8 cellular contexts compared by ENCODE assay signal in the genomic region with DNA sequence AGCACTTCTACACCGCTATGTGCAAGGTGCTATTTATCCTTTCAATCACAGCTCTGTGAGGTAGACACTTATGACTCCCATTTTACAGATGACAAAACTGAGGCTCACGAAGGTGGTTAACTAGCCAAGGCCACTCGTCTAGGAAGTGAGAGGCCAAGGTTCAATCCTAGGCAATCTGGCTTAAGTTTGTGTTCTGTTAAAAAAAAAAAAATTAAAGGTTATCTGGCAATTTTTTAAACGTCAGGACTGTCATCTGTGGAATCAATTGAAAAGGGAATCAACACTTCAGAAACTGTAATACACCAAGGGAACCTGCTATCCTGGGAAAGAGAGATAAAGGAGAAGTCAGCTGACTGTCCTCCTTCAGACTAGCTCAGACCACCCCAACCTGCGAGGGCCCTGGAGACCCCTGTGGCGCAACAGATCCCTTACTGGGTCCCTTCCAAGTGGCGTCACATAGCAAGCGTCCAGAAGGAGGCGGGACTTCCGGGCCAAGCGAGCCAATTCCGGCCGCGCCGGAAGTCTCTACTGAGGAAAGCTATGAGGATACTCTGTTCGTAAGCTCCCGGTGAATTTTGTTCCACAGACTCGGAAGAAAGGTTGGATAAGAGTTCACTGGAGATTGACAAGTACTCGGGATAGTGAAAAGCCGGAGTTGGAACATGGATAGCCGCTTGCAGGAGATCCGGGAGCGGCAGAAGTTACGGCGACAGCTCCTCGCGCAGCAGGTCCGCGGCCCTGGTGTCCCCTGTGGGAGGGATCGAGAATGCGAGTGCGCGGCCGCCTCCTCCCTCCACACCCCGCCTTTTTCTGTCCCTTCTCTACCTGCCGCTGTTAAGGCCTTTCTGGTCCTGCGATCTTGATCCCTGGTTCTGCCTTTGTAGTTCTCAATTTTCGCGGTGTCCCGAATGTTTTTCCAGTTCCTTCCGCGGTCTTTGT. TPM values are rescaled to one million over a fixed set of nuclear protein-coding genes. Genes with fewer than 3 reads are reported as not detected.
DNase-seq lines count a peak whose midpoint lies in the region; ATAC-seq and TF ChIP-seq lines count a peak whose summit lies in the region.

Gene METTL14 (plus strand): TSS at position 520 of the 939 bp plus-strand sequence. CDS start 143 bp downstream, at position 663.

- ATAC-seq in GM18870 (IDR thresholded peaks at IDR 0.05; ENCODE audit: unreplicated experiment) (peak; percentile 98), HG03135 (IDR thresholded peaks at IDR 0.05; ENCODE audit: unreplicated experiment) (peak; percentile 99), activated B cell treated with CpG ODN at 0.5 μM for 24 hours (ENCODE audit: low read depth) (peak; percentile 95)

- H3K4me3 ChIP-seq in AG04450 (ENCODE audit: low read depth, low read length), result peak within 1 kb of the TSS; percentile 81

- TF ChIP-seq CTCF in AG04450 (IDR thresholded peaks at IDR 0.05; ENCODE audit: low read depth, low read length), result no peak; the same call in 1 of the 2 replicates
- no peak for TF ChIP-seq CTCF in activated B cell treated with CpG ODN at 0.5 μM for 24 hours (IDR thresholded peaks at IDR 0.05)

- POLR2A ChIA-PET in AG04450 (lab: Yijun Ruan, JAX) (interaction anchor here (0.6 to 1.2 kb wide), 4 partner anchors 9 to 332 kb away, joined by 3 to 5 read pairs (median 3); partner anchors contain the start of gene PRSS12), activated B cell treated with CpG ODN at 0.5 μM for 24 hours (lab: Charles Lee) (interaction anchor here (0.9 to 2.4 kb wide), 7 partner anchors 10 to 615 kb away, joined by 3 to 22 read pairs (median 4); partner anchors contain the start of gene USP53)

- H3K9me3 Mint-ChIP-seq in activated B cell treated with CpG ODN at 0.5 μM for 24 hours, result no peaks in the 10 kb centered on the region

- peak within 1 kb of the TSS; percentile 95 for H3K27ac Mint-ChIP-seq in activated B cell treated with CpG ODN at 0.5 μM for 24 hours

- H3K27ac ChIP-seq in AG04450 (ENCODE audit: low read depth, low read length) (no peak within 1 kb of the TSS), caudate nucleus (ENCODE audit: low read depth, low read length) (peak within 1 kb of the TSS; percentile 93)

- no peaks in the 10 kb centered on the region for H3K9me3 ChIP-seq in AG04450 (ENCODE audit: control insufficient read depth, insufficient read depth, low read length)

- intact Hi-C loops in activated B cell treated with CpG ODN at 0.5 μM for 24 hours (cut with micrococcal nuclease), result loop anchor here (1.0 to 5.0 kb wide), 8 partner anchors 76 to 769 kb away; partner anchors contain the start of gene USP53

- peak within 1 kb of the TSS; percentile 98 for H3K4me3 Mint-ChIP-seq in activated B cell treated with CpG ODN at 0.5 μM for 24 hours

- H3K27me3 Mint-ChIP-seq in activated B cell treated with CpG ODN at 0.5 μM for 24 hours, result no peaks in the 10 kb centered on the region

- H3K27me3 ChIP-seq in AG04450 (ENCODE audit: control insufficient read depth, insufficient read depth, low read length), result no peaks in the 10 kb centered on the region

- CTCF ChIA-PET in AG04450 (lab: Charles Lee), result interaction anchor here (0.5 to 2.3 kb wide), 6 partner anchors 10 to 261 kb away, joined by 3 to 7 read pairs (median 4); no protein-coding TSS in a partner anchor
- CTCF ChIA-PET in activated B cell treated with CpG ODN at 0.5 μM for 24 hours (lab: Charles Lee), result interaction anchor here (0.7 to 1.1 kb wide), 3 partner anchors 8 to 261 kb away, joined by 3 read pairs; no protein-coding TSS in a partner anchor

- peaks cover 27% of the 10 kb centered on the region for H3K36me3 Mint-ChIP-seq in activated B cell treated with CpG ODN at 0.5 μM for 24 hours (ENCODE audit: low read depth)

- DNase-seq in AG04450 (ENCODE audit: low read depth, low spot score), result peak; percentile 59
- peak; percentile 59 for DNase-seq in NCI-H2196 treated with DMSO at 0.1 percent for 48 hours (lab: John Stamatoyannopoulos, UW; ENCODE audit: unreplicated experiment)
- peak; percentile 84 for DNase-seq in activated B cell treated with CpG ODN at 0.5 μM for 24 hours
- DNase-seq in caudate nucleus (lab: John Stamatoyannopoulos, UW), result peak; percentile 43 to 94 (median 84)
- DNase-seq in iris pigment epithelial cell (ENCODE audit: low read depth), result peak; percentile 92
- DNase-seq in stimulated activated CD4-positive, alpha-beta T cell treated with anti-CD3 and anti-CD28 coated beads, Interleukin-12 subunit alpha, Interleukin-12 subunit beta, amount 100 ng/mL, for 24 hours (ENCODE audit: low read depth in 2 of 2), result peak; percentile 80 to 88

- peaks cover 23% of the 10 kb centered on the region for H3K4me1 Mint-ChIP-seq in activated B cell treated with CpG ODN at 0.5 μM for 24 hours

RNA-seq across cellular contexts. Expression of gene METTL14, which starts in this region (rescaled TPM):
- 17.6 and 24.6 TPM in 2 replicates for polyA plus RNA-seq in AG04450 (2011; rRNA removed)
- polyA minus RNA-seq in AG04450 (2011; rRNA and poly(A)+ RNA removed), result 11.2 and 18.9 TPM in 2 replicates
- 56.5 and 62.7 TPM in 2 replicates for total RNA-seq in activated B cell treated with CpG ODN at 0.5 μM for 24 hours
